ENCODE assay signal across 17 cellular contexts in the genomic region with DNA sequence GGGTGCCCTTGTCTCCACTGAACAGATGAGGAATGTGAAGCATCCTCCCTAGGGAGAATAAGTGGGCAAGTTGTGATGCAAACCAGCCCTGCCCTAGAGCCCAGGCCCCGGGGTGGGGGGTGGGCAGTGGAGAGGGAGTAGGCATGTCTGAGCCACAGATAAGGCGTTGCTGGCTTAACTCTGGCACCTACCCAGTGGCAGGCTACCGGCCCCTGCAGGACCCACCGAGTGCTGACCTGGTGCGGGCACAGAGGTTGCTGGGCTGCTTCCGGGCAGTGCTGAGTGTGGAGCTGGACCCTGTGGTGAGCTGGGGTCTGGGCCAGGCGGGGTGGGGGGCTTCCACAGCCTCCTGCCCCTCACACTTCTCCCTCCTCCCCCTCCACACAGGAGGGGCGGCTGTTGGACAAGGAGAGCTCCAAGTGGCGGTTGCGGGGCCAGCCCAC. TPM values are rescaled to one million over a fixed set of nuclear protein-coding genes. Genes with fewer than 3 reads are reported as not detected.
"Had no signal": no experiment of that assay in that cellular context is flagged by ENCODE, and none has a peak within 500 bp of the region (broad histone marks: within the 10 kb centered on the region; RNA-seq: fewer than 3 reads in every experiment).

No MANE protein-coding gene starts in this region.

- H2AFZ ChIP-seq: neural progenitor cell, parathyroid adenoma had no signal

- H3K9me3 ChIP-seq: spleen, tibial artery had no signal

- H3K27ac ChIP-seq: neural progenitor cell, parathyroid adenoma, spleen, tibial artery had no signal

- H3K27me3 ChIP-seq: neural progenitor cell, spleen, tibial artery had no signal

- H3K4me2 ChIP-seq: neural progenitor cell had no signal

- ATAC-seq: activated T-cell treated with anti-CD3 and anti-CD28 coated beads, Interleukin-2, amount 50 U/mL, for 72 hours; esophagus mucosa; stimulated activated memory B cell treated with anti-CD40 and anti-IgM and Interleukin-4, amounts not matched to agents 10 μg/mL and 1 μg/mL and 100 μg/mL, for 72 hours had no signal

- H3K4me3 ChIP-seq: neural progenitor cell, spleen, tibial artery had no signal

- H3K9ac ChIP-seq: neural progenitor cell, parathyroid adenoma had no signal

- H3K4me1 ChIP-seq: neural progenitor cell, tibial artery had no signal

- H3K36me3 ChIP-seq: neural progenitor cell had no signal

- DNase-seq: activated CD4-positive, alpha-beta T cell treated with anti-CD3 and anti-CD28 coated beads, Interleukin-2, amount 50 U/mL, for 4 hours; activated CD4-positive, CD25-positive, alpha-beta regulatory T cell treated with anti-CD3 and anti-CD28 coated beads, Interleukin-2, amount 50 U/mL, for 72 hours; activated gamma-delta T cell treated with Interleukin-2 at 50 U/mL for 16 hours; activated naive CD8-positive, alpha-beta T cell treated with anti-CD3 and anti-CD28 coated beads for 36 hours; activated T-cell treated with anti-CD3 and anti-CD28 coated beads, Interleukin-2, amount 50 U/mL, for 72 hours; aorta; foreskin fibroblast; glutamatergic neuron; spleen; stimulated activated CD4-positive, alpha-beta T cell treated with anti-CD3 and anti-CD28 coated beads, Interleukin-1b, Interleukin-23, amount 100 ng/mL, for 48 hours; tibial artery had no signal

RNA-seq across cellular contexts. Expression of a gene that starts 20.2 kb away (rescaled TPM):
- total RNA-seq: activated naive CD8-positive, alpha-beta T cell treated with anti-CD3 and anti-CD28 coated beads for 36 hours; aorta; esophagus mucosa; liver; mesenteric fat pad had no signal
